8 cellular contexts compared by ENCODE assay signal in genomic region chr22:21567456-21568206, GRCh38. TPM values are rescaled to one million over a fixed set of nuclear protein-coding genes. Genes with fewer than 3 reads are reported as not detected.
DNase-seq lines count a peak whose midpoint lies in the region; ATAC-seq and TF ChIP-seq lines count a peak whose summit lies in the region.

TSS of gene UBE2L3 (plus strand) at chr22:21567714. CDS start at chr22:21567745, 31 bp downstream.

- peak in 2 of 11 experiments; percentile 9 to 29 for TF ChIP-seq CTCF in spleen (IDR thresholded peaks at IDR 0.05 in 8 of 11, conservative IDR thresholded peaks at IDR 0.05 in 3 of 11)

- H3K4me3 ChIP-seq in spleen: peak within 1 kb of the TSS; percentile 91 to 99 (median 94)

- peak; percentile 91 for DNase-seq in ELF-1 (ENCODE audit: low read depth, low spot score)
- DNase-seq in NCI-H2227 (lab: John Stamatoyannopoulos, UW; ENCODE audit: unreplicated experiment): peak; percentile 89
- peak; percentile 92 for DNase-seq in activated CD4-positive, CD25-positive, alpha-beta regulatory T cell treated with anti-CD3 and anti-CD28 coated beads, Interleukin-2, amount 50 U/mL, for 72 hours
- peak; percentile 81 for DNase-seq in central memory CD4-positive, alpha-beta T cell
- DNase-seq in iris pigment epithelial cell (ENCODE audit: low read depth): peak; percentile 82
- DNase-seq in spleen: peak; percentile 96

- peaks cover 0 to 3% (median 0%) of the 10 kb centered on the region in 6 donors for H3K36me3 ChIP-seq in spleen

- intact Hi-C loops in spleen (cut with DNase I; ENCODE audit: low total_unique reads): no loop called here

- peaks cover 35 to 54% (median 49%) of the 10 kb centered on the region in 6 donors for H3K4me1 ChIP-seq in spleen

- H3K27ac ChIP-seq in spleen: peak within 1 kb of the TSS; percentile 81 to 94 (median 94)

- WGBS in spleen, 5 donors: 1 to 2% (median 1%) methylated on average over 18 to 77 of the region's 77 CpGs

- H3K27me3 ChIP-seq in spleen (replicated peaks in 1 of 7): no peaks in the 10 kb centered on the region

- ATAC-seq in HG02588 (IDR thresholded peaks at IDR 0.05; ENCODE audit: unreplicated experiment) (peak; percentile 50), GM19328 (IDR thresholded peaks at IDR 0.05; ENCODE audit: unreplicated experiment) (no peak)

- H3K9me3 ChIP-seq in spleen: no peaks in the 10 kb centered on the region

- no peak for TF ChIP-seq POLR2A in spleen (IDR thresholded peaks at IDR 0.05)

RNA-seq across cellular contexts. Expression of gene UBE2L3, which starts in this region (rescaled TPM):
- total RNA-seq in spleen: 10 to 100 TPM; 36.8 to 69.3 (median 44.3) TPM
- 10 to 100 TPM; 36.2 to 55.6 (median 46.2) TPM for polyA plus RNA-seq in spleen
